In the genomic region with DNA sequence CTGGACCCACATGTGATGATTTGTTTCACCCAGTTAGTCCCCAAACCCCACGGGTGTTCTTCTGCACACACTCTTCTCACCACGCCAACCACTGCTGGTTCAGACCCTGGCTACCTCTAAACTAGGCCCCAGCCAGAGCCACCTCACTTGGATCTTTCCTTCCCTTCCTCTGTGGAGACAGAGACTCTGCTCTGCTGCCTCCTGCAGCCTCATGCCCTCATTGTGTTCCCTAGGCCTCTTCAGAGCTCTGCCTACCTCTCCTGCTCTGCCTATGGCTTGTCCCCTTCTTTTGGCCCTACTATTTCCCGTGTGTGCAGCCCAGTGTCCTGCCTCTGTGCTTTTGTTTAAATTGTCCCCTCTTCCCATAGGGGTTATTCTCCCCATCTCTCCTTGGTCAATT, we compare ENCODE assay signal across 12 cellular contexts.
"Had no signal": no experiment of that assay in that cellular context is flagged by ENCODE, and none has a peak within 500 bp of the region (broad histone marks: within the 10 kb centered on the region; RNA-seq: fewer than 3 reads in every experiment).

No MANE protein-coding gene starts in this region.

- H3K4me1 ChIP-seq: uterus had no signal

- ATAC-seq: activated naive CD8-positive, alpha-beta T cell treated with anti-CD3 and anti-CD28 coated beads, Interleukin-2, amount 50 U/mL, for 24 hours; activated T-helper 17 cell treated with anti-CD3 and anti-CD28 coated beads, Interleukin-2, amount 50 U/mL, for 72 hours; pancreas had no signal

- H3K9me3 ChIP-seq: pancreas, thyroid gland, uterus had no signal

- H3K4me3 ChIP-seq: cardiac muscle cell, pancreas, thyroid gland, uterus had no signal

- H3K27ac Mint-ChIP-seq: activated naive CD4-positive, alpha-beta T cell treated with anti-CD3 and anti-CD28 coated beads for 36 hours; activated naive CD8-positive, alpha-beta T cell treated with anti-CD3 and anti-CD28 coated beads, Interleukin-2, amount 50 U/mL, for 24 hours; activated T-helper 17 cell treated with anti-CD3 and anti-CD28 coated beads, Interleukin-2, amount 50 U/mL, for 72 hours had no signal

- H3K36me3 ChIP-seq: cardiac muscle cell, pancreas, thyroid gland, uterus had no signal

- H3K27me3 Mint-ChIP-seq: activated naive CD8-positive, alpha-beta T cell treated with anti-CD3 and anti-CD28 coated beads, Interleukin-2, amount 50 U/mL, for 24 hours; activated T-helper 17 cell treated with anti-CD3 and anti-CD28 coated beads, Interleukin-2, amount 50 U/mL, for 72 hours had no signal

- H3K9me3 Mint-ChIP-seq: activated naive CD4-positive, alpha-beta T cell treated with anti-CD3 and anti-CD28 coated beads for 36 hours; activated naive CD8-positive, alpha-beta T cell treated with anti-CD3 and anti-CD28 coated beads, Interleukin-2, amount 50 U/mL, for 24 hours; activated T-helper 17 cell treated with anti-CD3 and anti-CD28 coated beads, Interleukin-2, amount 50 U/mL, for 72 hours; neural crest cell had no signal

- H3K27me3 ChIP-seq: cardiac muscle cell, pancreas, thyroid gland, uterus had no signal

- H3K4me3 Mint-ChIP-seq: activated naive CD4-positive, alpha-beta T cell treated with anti-CD3 and anti-CD28 coated beads for 36 hours; activated naive CD8-positive, alpha-beta T cell treated with anti-CD3 and anti-CD28 coated beads, Interleukin-2, amount 50 U/mL, for 24 hours; activated T-helper 17 cell treated with anti-CD3 and anti-CD28 coated beads, Interleukin-2, amount 50 U/mL, for 72 hours; neural crest cell had no signal

- DNase-seq: activated CD4-positive, alpha-beta T cell treated with anti-CD3 and anti-CD28 coated beads, Interleukin-2, amount 50 U/mL, for 48 hours; activated CD4-positive, CD25-positive, alpha-beta regulatory T cell treated with anti-CD3 and anti-CD28 coated beads, Interleukin-2, amount 50 U/mL, for 72 hours; activated naive CD4-positive, alpha-beta T cell treated with anti-CD3 and anti-CD28 coated beads for 36 hours; activated naive CD8-positive, alpha-beta T cell treated with anti-CD3 and anti-CD28 coated beads, Interleukin-2, amount 50 U/mL, for 24 hours; foreskin fibroblast; pancreas; stimulated activated CD4-positive, alpha-beta T cell treated with anti-CD3 and anti-CD28 coated beads, Interleukin-1b, Interleukin-23, amount 100 ng/mL, for 48 hours; thyroid gland; uterus had no signal

- H3K27ac ChIP-seq: cardiac muscle cell, pancreas, thyroid gland, uterus had no signal

- H3K4me1 Mint-ChIP-seq: neural crest cell had no signal
